In the genomic region with DNA sequence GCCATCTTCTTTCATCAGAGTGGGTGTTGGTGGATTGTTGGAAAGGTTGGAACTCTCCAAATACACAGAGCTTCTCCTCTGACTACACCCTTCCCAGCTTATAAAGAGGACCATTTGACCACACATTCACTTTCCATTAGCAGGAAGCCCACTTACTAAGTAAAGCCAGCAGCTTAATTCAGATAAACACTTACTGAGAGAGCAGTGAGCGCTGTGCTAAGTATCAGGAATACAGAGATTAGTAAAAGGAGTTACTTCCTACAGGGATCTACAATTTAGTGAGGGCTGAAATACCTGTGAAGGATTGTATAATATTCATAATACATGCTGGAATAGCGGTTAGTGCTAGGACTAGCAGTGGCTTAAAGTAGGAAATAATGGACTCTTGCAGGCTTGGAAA, we compare ENCODE assay signal across 31 cellular contexts.
"Had no signal": no experiment of that assay in that cellular context is flagged by ENCODE, and none has a peak within 500 bp of the region (broad histone marks: within the 10 kb centered on the region; RNA-seq: fewer than 3 reads in every experiment).

No MANE protein-coding gene starts in this region.

- H3K9me3 Mint-ChIP-seq: activated CD8-positive, alpha-beta T cell treated with anti-CD3 and anti-CD28 coated beads for 36 hours; activated T-cell treated with anti-CD3 and anti-CD28 coated beads, Interleukin-2, amount 50 U/mL, for 4 hours; activated T-helper 17 cell treated with anti-CD3 and anti-CD28 coated beads, Interleukin-2, amount 50 U/mL, for 72 hours had no signal

- H3K36me3 Mint-ChIP-seq: activated naive CD8-positive, alpha-beta T cell; WTC11 had no signal

- H3K4me1 Mint-ChIP-seq: activated T-helper 17 cell treated with anti-CD3 and anti-CD28 coated beads, Interleukin-2, amount 50 U/mL, for 72 hours; WTC11 had no signal

- H3K4me3 ChIP-seq: esophagus squamous epithelium had no signal

- ATAC-seq: activated CD8-positive, alpha-beta T cell treated with anti-CD3 and anti-CD28 coated beads for 36 hours; activated T-cell treated with anti-CD3 and anti-CD28 coated beads, Interleukin-2, amount 50 U/mL, for 4 hours; activated T-helper 17 cell treated with anti-CD3 and anti-CD28 coated beads, Interleukin-2, amount 50 U/mL, for 72 hours; effector memory CD8-positive, alpha-beta T cell; WTC11 had no signal

- H3K27ac ChIP-seq: brain microvascular endothelial cell, epithelial cell of prostate, esophagus squamous epithelium had no signal

- FAIRE-seq: astrocyte, colon, endometrium, endothelial cell of umbilical vein, frontal cortex had no signal

- H3K36me3 ChIP-seq: brain microvascular endothelial cell, esophagus squamous epithelium had no signal

- H3K27ac Mint-ChIP-seq: activated CD8-positive, alpha-beta T cell treated with anti-CD3 and anti-CD28 coated beads for 36 hours; activated naive CD8-positive, alpha-beta T cell; activated T-helper 17 cell treated with anti-CD3 and anti-CD28 coated beads, Interleukin-2, amount 50 U/mL, for 72 hours; effector memory CD8-positive, alpha-beta T cell; WTC11 had no signal

- H3K4me1 ChIP-seq: esophagus squamous epithelium had no signal

- H3K4me3 Mint-ChIP-seq: activated CD8-positive, alpha-beta T cell treated with anti-CD3 and anti-CD28 coated beads for 36 hours; activated naive CD8-positive, alpha-beta T cell; activated T-cell treated with anti-CD3 and anti-CD28 coated beads, Interleukin-2, amount 50 U/mL, for 4 hours; activated T-helper 17 cell treated with anti-CD3 and anti-CD28 coated beads, Interleukin-2, amount 50 U/mL, for 72 hours; effector memory CD8-positive, alpha-beta T cell; WTC11 had no signal

- DNase-seq: activated CD4-positive, alpha-beta T cell treated with anti-CD3 and anti-CD28 coated beads for 48 hours; activated CD4-positive, alpha-beta T cell treated with anti-CD3 and anti-CD28 coated beads, Interleukin-2, amount 50 U/mL, for 1 hour; activated CD4-positive, alpha-beta T cell treated with anti-CD3 and anti-CD28 coated beads, Interleukin-2, amount 50 U/mL, for 48 hours; activated CD8-positive, alpha-beta memory T cell treated with anti-CD3 and anti-CD28 coated beads for 24 hours; activated CD8-positive, alpha-beta T cell treated with anti-CD3 and anti-CD28 coated beads for 36 hours; activated effector memory CD4-positive, alpha-beta T cell treated with Interleukin-2 at 50 U/mL for 16 hours; activated gamma-delta T cell treated with Interleukin-2 at 50 U/mL for 16 hours; activated naive CD4-positive, alpha-beta T cell treated with anti-CD3 and anti-CD28 coated beads, Interleukin-2, amount 50 U/mL, for 16 hours; activated naive CD4-positive, alpha-beta T cell treated with Interleukin-2 at 50 U/mL for 16 hours; activated T-cell treated with anti-CD3 and anti-CD28 coated beads, Interleukin-2, amount 50 U/mL, for 4 hours; amniotic stem cell; anterior cingulate cortex; brain microvascular endothelial cell; caudate nucleus; cortex of kidney; dermis blood vessel endothelial cell; effector CD4-positive, alpha-beta T cell; effector memory CD8-positive, alpha-beta T cell; esophagus squamous epithelium; foreskin fibroblast; head of caudate nucleus; T-helper 2 cell had no signal

- H3K27me3 ChIP-seq: brain microvascular endothelial cell, esophagus squamous epithelium had no signal
